In the genomic region with DNA sequence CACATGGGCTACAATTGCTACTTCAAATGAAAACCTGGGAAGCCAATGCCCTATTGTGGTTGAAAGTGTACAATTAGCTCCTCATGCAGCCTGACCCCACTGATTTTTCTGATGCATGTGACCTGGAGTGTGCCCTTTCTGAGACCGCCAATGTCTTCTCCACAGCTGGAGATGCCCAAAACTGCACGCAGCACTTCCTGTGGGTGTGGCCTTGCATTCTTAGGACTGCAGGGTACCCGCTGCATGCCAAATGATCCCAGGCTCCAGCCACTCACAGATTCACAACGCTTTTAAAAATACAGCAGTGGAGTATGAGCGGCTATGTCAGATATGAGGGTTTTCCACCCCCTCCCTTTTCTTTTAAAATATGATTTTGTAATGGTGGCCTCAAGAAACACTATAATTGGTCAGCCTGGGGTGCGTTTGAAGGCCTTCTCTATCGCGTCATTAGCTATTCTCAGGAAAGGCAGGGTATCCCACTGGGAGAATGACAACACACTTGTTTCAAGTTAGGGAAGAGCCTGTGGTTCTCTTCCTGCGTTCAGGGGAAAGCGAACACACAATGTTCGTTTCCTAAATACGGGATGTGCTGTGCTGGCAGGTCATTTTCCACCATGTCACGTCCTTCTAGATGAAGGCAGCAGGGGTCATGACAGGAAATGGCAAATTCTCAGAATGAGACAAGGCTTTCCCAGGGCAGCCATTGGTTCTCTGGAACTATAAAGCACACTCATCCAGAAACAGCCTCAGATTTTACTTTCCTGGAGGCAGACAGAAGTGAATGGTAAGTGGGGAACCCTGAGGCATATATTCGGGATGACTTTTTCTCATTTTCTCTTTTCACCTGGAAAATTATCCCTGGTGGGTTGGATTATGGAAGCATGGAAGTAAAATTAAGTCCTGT, we compare ENCODE assay signal across 8 cellular contexts. TPM values are rescaled to one million over a fixed set of nuclear protein-coding genes. Genes with fewer than 3 reads are reported as not detected.
A peak's percentile ranks its signal among the peaks of the same experiment; 100 is the strongest.
DNase-seq lines count a peak whose midpoint lies in the region; ATAC-seq and TF ChIP-seq lines count a peak whose summit lies in the region.

A gene with protein sequence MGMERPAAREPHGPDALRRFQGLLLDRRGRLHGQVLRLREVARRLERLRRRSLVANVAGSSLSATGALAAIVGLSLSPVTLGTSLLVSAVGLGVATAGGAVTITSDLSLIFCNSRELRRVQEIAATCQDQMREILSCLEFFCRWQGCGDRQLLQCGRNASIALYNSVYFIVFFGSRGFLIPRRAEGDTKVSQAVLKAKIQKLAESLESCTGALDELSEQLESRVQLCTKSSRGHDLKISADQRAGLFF (plus strand): TSS at position 749 of the 904 bp plus-strand sequence. CDS start 33 bp downstream, at position 782.

- H3K36me3 ChIP-seq in SJCRH30 (no peaks in the 10 kb centered on the region), esophagus muscularis mucosa (peaks cover 0 to 9% (median 0%) of the 10 kb centered on the region in 4 donors), neural progenitor cell (no peaks in the 10 kb centered on the region)

- 82% methylated on average over 14 of the region's 14 CpGs for WGBS in esophagus muscularis mucosa

- H3K4me3 ChIP-seq in SJCRH30 (peak within 1 kb of the TSS; percentile 68), esophagus muscularis mucosa (peak within 1 kb of the TSS; percentile 60 to 75 (median 64)), neural progenitor cell (no peak within 1 kb of the TSS)

- peaks cover 26% of the 10 kb centered on the region for H3F3A ChIP-seq in neural progenitor cell (ENCODE audit: low read depth)

- peak within 1 kb of the TSS; percentile 50; the same call in 1 of the 2 replicates for H3K27ac ChIP-seq in SJCRH30
- peak within 1 kb of the TSS; percentile 85 to 95 (median 92) for H3K27ac ChIP-seq in esophagus muscularis mucosa (replicated peaks in 1 of 4)
- no peak within 1 kb of the TSS for H3K27ac ChIP-seq in neural progenitor cell

- intact Hi-C loops in esophagus muscularis mucosa (cut with DNase I), result loop anchor here (5.0 kb wide), 2 partner anchors 58 to 107 kb away; a partner anchor contains a TSS

- H3K27me3 ChIP-seq in SJCRH30, result no peaks in the 10 kb centered on the region
- no peaks in the 10 kb centered on the region for H3K27me3 ChIP-seq in esophagus muscularis mucosa
- H3K27me3 ChIP-seq in neural progenitor cell, result peaks cover 29% of the 10 kb centered on the region

- peaks cover 7% of the 10 kb centered on the region for H3K27me3 Mint-ChIP-seq in neural progenitor cell (ENCODE audit: insufficient read depth, low read depth)

- TF ChIP-seq EP300 in esophagus muscularis mucosa (IDR thresholded peaks at IDR 0.05), result peak; percentile 97

- H3K79me2 ChIP-seq in neural progenitor cell (ENCODE audit: low read depth), result no peaks in the 10 kb centered on the region

- peak within 1 kb of the TSS; percentile 4 for H2AFZ ChIP-seq in neural progenitor cell (replicated peaks)

- H3K9me3 ChIP-seq in SJCRH30 (replicated peaks) (no peaks in the 10 kb centered on the region), esophagus muscularis mucosa (no peaks in the 10 kb centered on the region), neural progenitor cell (ENCODE audit: low read depth) (no peaks in the 10 kb centered on the region)

- H3K9me3 Mint-ChIP-seq in neural progenitor cell, result peaks cover 7% of the 10 kb centered on the region

- peaks cover 15% of the 10 kb centered on the region for H3K36me3 Mint-ChIP-seq in neural progenitor cell

- H3K4me2 ChIP-seq in neural progenitor cell, result peak within 1 kb of the TSS; percentile 56

- no peaks in the 10 kb centered on the region for H4K20me1 ChIP-seq in neural progenitor cell (ENCODE audit: low read depth)

- peak; percentile 70 for TF ChIP-seq POLR2A in esophagus muscularis mucosa (IDR thresholded peaks at IDR 0.05; ENCODE audit: low read depth)

- peak within 1 kb of the TSS; percentile 78 for H3K4me3 Mint-ChIP-seq in neural progenitor cell

- H3K27ac Mint-ChIP-seq in neural progenitor cell, result peak within 1 kb of the TSS; percentile 98

- H3K4me1 Mint-ChIP-seq in neural progenitor cell, result peaks cover 49% of the 10 kb centered on the region

- TF ChIP-seq CTCF in esophagus muscularis mucosa (IDR thresholded peaks at IDR 0.05) (no peak), neural progenitor cell (IDR thresholded peaks at IDR 0.05) (no peak)

- peaks cover 12% of the 10 kb centered on the region; the same call in 1 of the 2 replicates for H3K4me1 ChIP-seq in SJCRH30
- H3K4me1 ChIP-seq in esophagus muscularis mucosa, result peaks cover 14 to 34% (median 30%) of the 10 kb centered on the region in 4 donors
- H3K4me1 ChIP-seq in neural progenitor cell, result peaks cover 24% of the 10 kb centered on the region

- no peak within 1 kb of the TSS for H3K9ac ChIP-seq in neural progenitor cell

- no peak for ATAC-seq in GM21786 (IDR thresholded peaks at IDR 0.05; ENCODE audit: unreplicated experiment)

- DNase-seq in EL (peak; percentile 25), SJCRH30 (no peak), esophagus muscularis mucosa (ENCODE audit: extremely low spot score) (no peak), neural progenitor cell (ENCODE audit: low spot score) (peak; percentile 17), HT-29 (ENCODE audit: low spot score) (no peak), NCI-H1417 treated with DMSO at 0.1 percent for 48 hours (lab: John Stamatoyannopoulos, UW) (no peak), islet precursor cell (no peak)

RNA-seq across cellular contexts. Expression of the gene that starts here (rescaled TPM):
- 2.0 and 2.1 TPM in 2 replicates for total RNA-seq in SJCRH30 (2014; rRNA removed; shearing (Covaris generic))
- 10 to 100 TPM; 13.3 to 49.4 (median 37.1) TPM for total RNA-seq in esophagus muscularis mucosa
- total RNA-seq in neural progenitor cell (ENCODE audit: low replicate concordance), result 7.4 and 11.8 TPM in 2 replicates
- 2.1 and 2.4 TPM in 2 replicates for total RNA-seq in HT-29 (2014; rRNA removed; shearing (Covaris generic))

Comparison
In these comparisons a context has a peak if more than half of its experiments do, and no peak if none do; other contexts are left out.
1. DNase-seq: peak in EL (single experiment) and neural progenitor cell (single experiment); none in SJCRH30 (0 of 2), esophagus muscularis mucosa (single experiment), HT-29 (single experiment), NCI-H1417 treated with DMSO at 0.1 percent for 48 hours (single experiment) and islet precursor cell (single experiment).